Comparison of ENCODE assay signal across 1 cellular context in the genomic region with DNA sequence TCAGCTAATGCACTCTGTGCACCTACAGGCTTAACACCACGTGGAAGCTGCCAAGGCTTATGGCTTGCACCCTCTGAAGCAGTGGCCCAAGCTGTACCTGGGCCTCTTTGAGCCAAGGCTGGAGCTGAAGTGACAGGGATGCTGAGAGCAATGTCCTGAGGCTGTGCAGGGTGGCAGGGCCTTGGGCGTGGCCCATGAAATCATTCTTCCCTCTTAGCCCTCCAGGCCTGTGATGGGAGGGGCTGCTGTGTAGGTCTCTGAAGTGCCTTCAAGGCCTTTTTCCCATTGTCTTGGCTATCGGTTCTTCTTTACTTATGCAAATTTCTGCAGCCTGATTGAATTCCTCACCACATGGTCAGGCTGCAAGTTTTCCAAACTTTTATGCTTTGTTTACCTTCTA.
TF ChIP-seq lines count a peak whose summit lies in the region.

No MANE protein-coding gene starts in this region.

TF ChIP-seq in GM23338, 12 proteins besides CTCF, POLR2A, EP300 and RAD21 (continued from another document):
- TF ChIP-seq ZNF462 (CRISPR knock-in tag; IDR thresholded peaks at IDR 0.05): no peak
- TF ChIP-seq STAT1 (IDR thresholded peaks at IDR 0.05; ENCODE audit: unreplicated experiment): no peak
- no peak for TF ChIP-seq JUNB (IDR thresholded peaks at IDR 0.05; ENCODE audit: unreplicated experiment)
- TF ChIP-seq ZNF114 (CRISPR knock-in tag; IDR thresholded peaks at IDR 0.05): no peak
- no peak for TF ChIP-seq POLR2AphosphoS5 (IDR thresholded peaks at IDR 0.05; ENCODE audit: low read depth)
